ENCODE assay signal across 13 cellular contexts in the genomic region with DNA sequence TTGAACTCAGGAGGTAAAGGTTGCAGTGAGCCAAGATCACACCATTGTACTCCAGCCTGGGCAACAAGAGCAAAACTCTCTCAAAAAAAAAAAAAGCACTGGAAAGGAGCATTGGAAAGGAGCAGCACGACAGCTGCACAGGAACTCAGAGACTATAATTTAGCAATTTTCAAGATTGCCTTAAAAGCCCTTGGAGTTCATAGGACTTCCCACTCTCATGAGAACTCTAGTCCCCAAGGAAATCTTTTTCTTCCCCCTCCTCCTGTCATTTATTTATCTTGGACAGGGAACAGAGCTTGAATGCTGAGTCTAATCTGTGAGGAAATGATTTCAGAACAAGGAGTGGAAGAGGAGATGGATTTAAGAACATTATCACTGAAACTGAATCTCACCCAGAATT.
DNase-seq lines count a peak whose midpoint lies in the region; ATAC-seq and TF ChIP-seq lines count a peak whose summit lies in the region.
"Had no signal": no experiment of that assay in that cellular context is flagged by ENCODE, and none has a peak within 500 bp of the region (broad histone marks: within the 10 kb centered on the region; RNA-seq: fewer than 3 reads in every experiment).

No MANE protein-coding gene starts in this region.

- H3K36me3 ChIP-seq in HEK293 (ENCODE audit: control insufficient read depth in 2 of 2, insufficient read depth in 1 of 2, low read length in 2 of 2): no peaks in the 10 kb centered on the region
- H3K36me3 ChIP-seq in adipocyte (ENCODE audit: control insufficient read depth, insufficient read depth, low read length, severe bottlenecking): no peaks in the 10 kb centered on the region
- no peaks in the 10 kb centered on the region for H3K36me3 ChIP-seq in skeletal muscle satellite cell (ENCODE audit: insufficient read depth, low read length)
- H3K36me3 ChIP-seq: ascending aorta had no signal

- POLR2A ChIA-PET in HEK293 (lab: Yijun Ruan, JAX): interaction anchor here (0.6 to 1.4 kb wide), 2 partner anchors 44 to 71 kb away, joined by 3 to 4 read pairs; no protein-coding TSS in a partner anchor

- peaks cover 15% of the 10 kb centered on the region for H3K4me1 ChIP-seq in HEK293 (ENCODE audit: control insufficient read depth, insufficient read depth, low read length)
- H3K4me1 ChIP-seq in adipocyte (ENCODE audit: control insufficient read depth, insufficient read depth, low read length): peaks cover 34% of the 10 kb centered on the region
- peaks cover 26% of the 10 kb centered on the region for H3K4me1 ChIP-seq in skeletal muscle satellite cell (ENCODE audit: control insufficient read depth, insufficient read depth, low read length)
- H3K4me1 ChIP-seq: ascending aorta had no signal

- DNase-seq in adipocyte (ENCODE audit: low read depth) (peak; percentile 64), Right ventricle myocardium superior (no peak), HUDEP-2 (lab: John Stamatoyannopoulos, UW; ENCODE audit: unreplicated experiment in 76 of 76) (no peak), head of caudate nucleus (no peak), AG20443 (ENCODE audit: low spot score) (no peak)
- DNase-seq: activated CD4-positive, alpha-beta T cell treated with anti-CD3 and anti-CD28 coated beads, Interleukin-2, amount 50 U/mL, for 4 hours; CD4-positive, alpha-beta T cell; GF-D8; NCI-H510A treated with DMSO at 0.1 percent for 48 hours had no signal

- peaks cover 9% of the 10 kb centered on the region for H3K27me3 ChIP-seq in adipocyte (replicated peaks; ENCODE audit: control insufficient read depth, insufficient read depth, low read length)
- H3K27me3 ChIP-seq in skeletal muscle satellite cell (ENCODE audit: control insufficient read depth, insufficient read depth, low read length): peaks cover 60% of the 10 kb centered on the region
- H3K27me3 ChIP-seq: ascending aorta had no signal

- peak overlapping the region; percentile 69 for H3K27ac ChIP-seq in HEK293 (ENCODE audit: extremely low read depth, low read depth, low read length)
- H3K27ac ChIP-seq: ascending aorta had no signal

- peak; percentile 78 for ATAC-seq in Right ventricle myocardium superior (ENCODE audit: poor library complexity)
- no peak for ATAC-seq in HG02759 (IDR thresholded peaks at IDR 0.05; ENCODE audit: unreplicated experiment)

- H3K9ac ChIP-seq in adipocyte (ENCODE audit: low read length): peak overlapping the region; percentile 52
- H3K9ac ChIP-seq in skeletal muscle satellite cell (ENCODE audit: low read depth, low read length): no peak overlapping the region

- CTCF ChIA-PET in HEK293 (lab: Yijun Ruan, JAX): interaction anchor here (0.6 to 1.5 kb wide), 4 partner anchors 12 to 157 kb away, joined by 3 to 5 read pairs (median 3); no protein-coding TSS in a partner anchor

- TF ChIP-seq CTCF in HEK293 (tag by site-specific recombination; IDR thresholded peaks at IDR 0.05): no peak

- intact Hi-C loops in Right ventricle myocardium superior (cut with DNase I) (no loop called here), head of caudate nucleus (cut with DNase I) (no loop called here)

- H3K4me2 ChIP-seq in skeletal muscle satellite cell (ENCODE audit: low read length): peak overlapping the region; percentile 19

- H3K9me3 ChIP-seq in HEK293 (ENCODE audit: control insufficient read depth, insufficient read depth, low read depth, low read length) (no peaks in the 10 kb centered on the region), adipocyte (ENCODE audit: control insufficient read depth, low read length) (no peaks in the 10 kb centered on the region), skeletal muscle satellite cell (replicated peaks; ENCODE audit: low read length) (no peaks in the 10 kb centered on the region)
- H3K9me3 ChIP-seq: ascending aorta had no signal

- no peak overlapping the region for H3K4me3 ChIP-seq in HEK293 (ENCODE audit: low read depth, low read length)
- no peak overlapping the region for H3K4me3 ChIP-seq in adipocyte (ENCODE audit: low read length)
- H3K4me3 ChIP-seq in skeletal muscle satellite cell (ENCODE audit: low read length): no peak overlapping the region
- H3K4me3 ChIP-seq: ascending aorta had no signal

TF ChIP-seq in HEK293, 187 proteins besides CTCF, POLR2A, EP300 and RAD21 (continues in another document):
- TF ChIP-seq OSR2 (tag by site-specific recombination; IDR thresholded peaks at IDR 0.05): peak; percentile 79
- peak; percentile 58; the same call in 1 of the 2 replicates for TF ChIP-seq TCF7L2 (IDR thresholded peaks at IDR 0.05; ENCODE audit: borderline replicate concordance, low read depth, low read length)
- TF ChIP-seq REST (tag by site-specific recombination; IDR thresholded peaks at IDR 0.05): peak; percentile 59
- TF ChIP-seq ZNF560 (tag by site-specific recombination; IDR thresholded peaks at IDR 0.05; ENCODE audit: borderline replicate concordance): no peak
- peak; percentile 11; the same call in 1 of the 2 replicates for TF ChIP-seq GLIS1 (tag by site-specific recombination; IDR thresholded peaks at IDR 0.05)
- TF ChIP-seq ZNF18 (tag by site-specific recombination; IDR thresholded peaks at IDR 0.05): peak; percentile 90
- peak; percentile 60 for TF ChIP-seq ZNF398 (tag by site-specific recombination; IDR thresholded peaks at IDR 0.05)
- TF ChIP-seq GFI1B (tag by site-specific recombination; IDR thresholded peaks at IDR 0.05): no peak
- TF ChIP-seq GLIS2 (tag by site-specific recombination; IDR thresholded peaks at IDR 0.05): no peak
- TF ChIP-seq ZNF24 (tag by site-specific recombination; IDR thresholded peaks at IDR 0.05): 0 out of 2 replicates have a peak, but pooled peaks have one; percentile 20
- TF ChIP-seq OVOL3 (tag by site-specific recombination; IDR thresholded peaks at IDR 0.05): 0 out of 2 replicates have a peak, but pooled peaks have one; percentile 72
- peak; percentile 49; the same call in 1 of the 2 replicates for TF ChIP-seq WT1 (tag by site-specific recombination; IDR thresholded peaks at IDR 0.05)
- TF ChIP-seq ZNF112 (tag by site-specific recombination; IDR thresholded peaks at IDR 0.05): no peak
- TF ChIP-seq MZF1 (tag by site-specific recombination; IDR thresholded peaks at IDR 0.05; ENCODE audit: borderline replicate concordance): peak; percentile 20; the same call in 1 of the 2 replicates
- peak; percentile 46; the same call in 1 of the 2 replicates for TF ChIP-seq ZNF629 (tag by site-specific recombination; IDR thresholded peaks at IDR 0.05)
